ENCODE assay signal across 25 cellular contexts in the genomic region with DNA sequence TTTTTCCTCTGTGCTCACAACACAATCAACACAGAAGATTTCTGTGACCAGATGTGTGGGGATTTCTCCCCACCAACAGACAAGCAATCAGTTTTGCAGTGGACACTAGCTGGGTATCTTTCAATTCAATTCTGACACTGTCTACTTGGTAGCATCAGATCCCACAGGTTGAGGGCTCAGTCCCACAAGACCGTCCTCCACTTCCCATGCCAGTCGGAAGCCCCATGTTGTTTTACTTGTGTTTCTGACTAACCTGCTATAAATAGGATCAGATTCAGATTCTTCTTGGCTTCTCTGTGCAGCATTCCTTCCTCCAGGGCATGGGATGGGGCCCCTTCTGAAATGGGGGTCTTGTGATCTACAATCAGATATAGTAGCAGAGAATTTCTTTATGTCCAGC. TPM values are rescaled to one million over a fixed set of nuclear protein-coding genes. Genes with fewer than 3 reads are reported as not detected.
DNase-seq lines count a peak whose midpoint lies in the region; TF ChIP-seq lines count a peak whose summit lies in the region.
"Had no signal": no experiment of that assay in that cellular context is flagged by ENCODE, and none has a peak within 500 bp of the region (broad histone marks: within the 10 kb centered on the region; RNA-seq: fewer than 3 reads in every experiment).

No MANE protein-coding gene starts in this region.

- H4K20me1 ChIP-seq in GM23248 (ENCODE audit: insufficient read depth) = no peaks in the 10 kb centered on the region

- H3K9me2 ChIP-seq in GM23248 (ENCODE audit: insufficient read depth) = no peaks in the 10 kb centered on the region

- peak; percentile 28 for TF ChIP-seq CTCF in choroid plexus epithelial cell (conservative IDR thresholded peaks at IDR 0.05; ENCODE audit: low read depth, low read length)
- no peak for TF ChIP-seq CTCF in tibial nerve (IDR thresholded peaks at IDR 0.05)

- no peak for TF ChIP-seq EP300 in tibial nerve (IDR thresholded peaks at IDR 0.05)

- H3F3A ChIP-seq in GM23248 (ENCODE audit: insufficient read depth) = no peaks in the 10 kb centered on the region

- H3K4me3 ChIP-seq in GM23248 = no peak overlapping the region
- no peak overlapping the region for H3K4me3 ChIP-seq in choroid plexus epithelial cell (ENCODE audit: low read depth, low read length)
- no peak overlapping the region for H3K4me3 ChIP-seq in tibial nerve
- H3K4me3 ChIP-seq: gastroesophageal sphincter, lower lobe of right lung, right atrium auricular region, spleen, thoracic aorta had no signal

- DNase-seq in GM23248 = peak; percentile 9
- peak; percentile 29 for DNase-seq in choroid plexus epithelial cell (ENCODE audit: low read depth)
- DNase-seq in lung microvascular endothelial cell (ENCODE audit: low read depth in 2 of 2) = peak; percentile 55 to 59
- DNase-seq in substantia nigra (lab: John Stamatoyannopoulos, UW) = peak in 13 of 49 donors; percentile 15 to 55 (median 28)
- DNase-seq in tibial nerve (ENCODE audit: low spot score in 2 of 2) = no peak
- DNase-seq in SIG-M5 treated with dmso at 0.1 percent for 504 hours (lab: John Stamatoyannopoulos, UW; ENCODE audit: unreplicated experiment) = no peak
- no peak for DNase-seq in retina
- DNase-seq: activated CD4-positive, CD25-positive, alpha-beta regulatory T cell; activated CD8-positive, alpha-beta T cell treated with anti-CD3 and anti-CD28 coated beads for 36 hours; activated effector memory CD4-positive, alpha-beta T cell treated with Interleukin-2 at 50 U/mL for 16 hours; activated naive CD8-positive, alpha-beta T cell treated with anti-CD3 and anti-CD28 coated beads for 36 hours; CD8-positive, alpha-beta T cell; effector memory CD8-positive, alpha-beta T cell; GDM1; lower lobe of right lung; MV-4-11; NCI-H1694; NCI-H2171; NCI-H524; SIG-M5; spleen; stimulated activated CD4-positive, alpha-beta T cell treated with anti-CD3 and anti-CD28 coated beads, Interleukin-2, amount 100 ng/mL, for 48 hours had no signal

- H3K9me3 ChIP-seq in GM23248 (ENCODE audit: low read depth) (no peaks in the 10 kb centered on the region), tibial nerve (no peaks in the 10 kb centered on the region)
- H3K9me3 ChIP-seq: gastroesophageal sphincter, lower lobe of right lung, right atrium auricular region, thoracic aorta had no signal

- H3K27me3 ChIP-seq in GM23248 (replicated peaks; ENCODE audit: insufficient read depth) (no peaks in the 10 kb centered on the region), tibial nerve (no peaks in the 10 kb centered on the region)
- H3K27me3 ChIP-seq: gastroesophageal sphincter, right atrium auricular region, spleen had no signal

- no peak overlapping the region for H3K4me2 ChIP-seq in GM23248 (ENCODE audit: unreplicated experiment)

- H3K36me3 ChIP-seq in GM23248 (ENCODE audit: low read depth) (no peaks in the 10 kb centered on the region), tibial nerve (no peaks in the 10 kb centered on the region)
- H3K36me3 ChIP-seq: gastroesophageal sphincter, lower lobe of right lung, right atrium auricular region, spleen, thoracic aorta had no signal

- H3K27ac ChIP-seq in GM23248 (no peak overlapping the region), substantia nigra (ENCODE audit: low read depth, low read length, poor library complexity, severe bottlenecking) (peak overlapping the region; percentile 85), tibial nerve (peak overlapping the region in 2 of 4 donors; percentile 29 to 60)
- H3K27ac ChIP-seq: gastroesophageal sphincter, lower lobe of right lung, right atrium auricular region, spleen, thoracic aorta had no signal

- 15 to 47% methylated on average over 2 of the region's 2 CpGs for WGBS in GM23248 (ENCODE audit: low coverage in 1 of 2, low lambda C conversion rate in 2 of 2, missing lambda C conversion rate in 2 of 2), 2 experiments
- WGBS in tibial nerve, 2 donors = 22 to 27% methylated on average over 2 of the region's 2 CpGs

- no peak overlapping the region for H2AFZ ChIP-seq in GM23248

- TF ChIP-seq POLR2A in tibial nerve (IDR thresholded peaks at IDR 0.05) = no peak

- H3K79me2 ChIP-seq in GM23248 (ENCODE audit: insufficient read depth) = no peaks in the 10 kb centered on the region; the same call in 1 of the 2 replicates

- in situ Hi-C loops in GM23248 (cut with MboI) = no loop called here

- H3K4me1 ChIP-seq in GM23248 (ENCODE audit: insufficient read depth) (no peaks in the 10 kb centered on the region), tibial nerve (peaks cover 0 to 30% (median 14%) of the 10 kb centered on the region in 4 donors)

- no peak overlapping the region for H3K9ac ChIP-seq in GM23248

RNA-seq across cellular contexts. Expression of a gene that starts 19.6 kb away (rescaled TPM):
- 10.2 and 37.9 TPM in 2 replicates for total RNA-seq in GM23248 (2014; rRNA removed; shearing (Covaris generic))
- 9.1 and 12.0 TPM in 2 replicates for polyA plus RNA-seq in GM23248 (2016; fragmentation: Nextera tagmentation; extraction: Ambion mirVana)
- total RNA-seq in lung microvascular endothelial cell (10.7 and 13.5 TPM in 2 replicates), tibial nerve (10 to 100 TPM; 20.5 to 30.6 (median 23.0) TPM)

Comparison
In these comparisons a context has a peak if more than half of its experiments do, and no peak if none do; other contexts are left out.
1. DNase-seq: peak in GM23248 (single experiment), choroid plexus epithelial cell (single experiment) and lung microvascular endothelial cell (2 of 2); none in tibial nerve (0 of 2), SIG-M5 treated with dmso at 0.1 percent for 504 hours (single experiment) and retina (single experiment).